1 cellular context compared by ENCODE assay signal in the genomic region with DNA sequence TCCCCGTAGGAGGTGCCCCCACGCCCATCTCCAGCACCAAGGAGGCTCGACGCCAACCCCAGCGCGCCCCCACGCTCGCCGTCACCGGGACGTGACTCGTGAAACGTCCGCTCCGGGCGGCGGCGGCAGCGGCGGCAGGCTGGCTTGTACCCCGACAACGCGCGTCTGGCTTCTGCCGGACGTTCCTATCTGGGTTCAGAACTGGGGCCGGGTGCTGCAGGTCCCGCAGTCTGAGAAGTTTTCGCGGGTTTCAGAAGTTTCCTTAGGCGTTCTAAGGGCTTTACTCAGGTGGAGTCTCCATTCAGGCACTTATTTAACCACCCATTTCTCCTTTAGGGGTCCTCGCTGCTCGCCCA.
TF ChIP-seq lines count a peak whose summit lies in the region.

No MANE protein-coding gene starts in this region.

TF ChIP-seq in GM23338, 12 proteins besides CTCF, POLR2A, EP300 and RAD21 (continued from another document):
- TF ChIP-seq, protein P1, sequence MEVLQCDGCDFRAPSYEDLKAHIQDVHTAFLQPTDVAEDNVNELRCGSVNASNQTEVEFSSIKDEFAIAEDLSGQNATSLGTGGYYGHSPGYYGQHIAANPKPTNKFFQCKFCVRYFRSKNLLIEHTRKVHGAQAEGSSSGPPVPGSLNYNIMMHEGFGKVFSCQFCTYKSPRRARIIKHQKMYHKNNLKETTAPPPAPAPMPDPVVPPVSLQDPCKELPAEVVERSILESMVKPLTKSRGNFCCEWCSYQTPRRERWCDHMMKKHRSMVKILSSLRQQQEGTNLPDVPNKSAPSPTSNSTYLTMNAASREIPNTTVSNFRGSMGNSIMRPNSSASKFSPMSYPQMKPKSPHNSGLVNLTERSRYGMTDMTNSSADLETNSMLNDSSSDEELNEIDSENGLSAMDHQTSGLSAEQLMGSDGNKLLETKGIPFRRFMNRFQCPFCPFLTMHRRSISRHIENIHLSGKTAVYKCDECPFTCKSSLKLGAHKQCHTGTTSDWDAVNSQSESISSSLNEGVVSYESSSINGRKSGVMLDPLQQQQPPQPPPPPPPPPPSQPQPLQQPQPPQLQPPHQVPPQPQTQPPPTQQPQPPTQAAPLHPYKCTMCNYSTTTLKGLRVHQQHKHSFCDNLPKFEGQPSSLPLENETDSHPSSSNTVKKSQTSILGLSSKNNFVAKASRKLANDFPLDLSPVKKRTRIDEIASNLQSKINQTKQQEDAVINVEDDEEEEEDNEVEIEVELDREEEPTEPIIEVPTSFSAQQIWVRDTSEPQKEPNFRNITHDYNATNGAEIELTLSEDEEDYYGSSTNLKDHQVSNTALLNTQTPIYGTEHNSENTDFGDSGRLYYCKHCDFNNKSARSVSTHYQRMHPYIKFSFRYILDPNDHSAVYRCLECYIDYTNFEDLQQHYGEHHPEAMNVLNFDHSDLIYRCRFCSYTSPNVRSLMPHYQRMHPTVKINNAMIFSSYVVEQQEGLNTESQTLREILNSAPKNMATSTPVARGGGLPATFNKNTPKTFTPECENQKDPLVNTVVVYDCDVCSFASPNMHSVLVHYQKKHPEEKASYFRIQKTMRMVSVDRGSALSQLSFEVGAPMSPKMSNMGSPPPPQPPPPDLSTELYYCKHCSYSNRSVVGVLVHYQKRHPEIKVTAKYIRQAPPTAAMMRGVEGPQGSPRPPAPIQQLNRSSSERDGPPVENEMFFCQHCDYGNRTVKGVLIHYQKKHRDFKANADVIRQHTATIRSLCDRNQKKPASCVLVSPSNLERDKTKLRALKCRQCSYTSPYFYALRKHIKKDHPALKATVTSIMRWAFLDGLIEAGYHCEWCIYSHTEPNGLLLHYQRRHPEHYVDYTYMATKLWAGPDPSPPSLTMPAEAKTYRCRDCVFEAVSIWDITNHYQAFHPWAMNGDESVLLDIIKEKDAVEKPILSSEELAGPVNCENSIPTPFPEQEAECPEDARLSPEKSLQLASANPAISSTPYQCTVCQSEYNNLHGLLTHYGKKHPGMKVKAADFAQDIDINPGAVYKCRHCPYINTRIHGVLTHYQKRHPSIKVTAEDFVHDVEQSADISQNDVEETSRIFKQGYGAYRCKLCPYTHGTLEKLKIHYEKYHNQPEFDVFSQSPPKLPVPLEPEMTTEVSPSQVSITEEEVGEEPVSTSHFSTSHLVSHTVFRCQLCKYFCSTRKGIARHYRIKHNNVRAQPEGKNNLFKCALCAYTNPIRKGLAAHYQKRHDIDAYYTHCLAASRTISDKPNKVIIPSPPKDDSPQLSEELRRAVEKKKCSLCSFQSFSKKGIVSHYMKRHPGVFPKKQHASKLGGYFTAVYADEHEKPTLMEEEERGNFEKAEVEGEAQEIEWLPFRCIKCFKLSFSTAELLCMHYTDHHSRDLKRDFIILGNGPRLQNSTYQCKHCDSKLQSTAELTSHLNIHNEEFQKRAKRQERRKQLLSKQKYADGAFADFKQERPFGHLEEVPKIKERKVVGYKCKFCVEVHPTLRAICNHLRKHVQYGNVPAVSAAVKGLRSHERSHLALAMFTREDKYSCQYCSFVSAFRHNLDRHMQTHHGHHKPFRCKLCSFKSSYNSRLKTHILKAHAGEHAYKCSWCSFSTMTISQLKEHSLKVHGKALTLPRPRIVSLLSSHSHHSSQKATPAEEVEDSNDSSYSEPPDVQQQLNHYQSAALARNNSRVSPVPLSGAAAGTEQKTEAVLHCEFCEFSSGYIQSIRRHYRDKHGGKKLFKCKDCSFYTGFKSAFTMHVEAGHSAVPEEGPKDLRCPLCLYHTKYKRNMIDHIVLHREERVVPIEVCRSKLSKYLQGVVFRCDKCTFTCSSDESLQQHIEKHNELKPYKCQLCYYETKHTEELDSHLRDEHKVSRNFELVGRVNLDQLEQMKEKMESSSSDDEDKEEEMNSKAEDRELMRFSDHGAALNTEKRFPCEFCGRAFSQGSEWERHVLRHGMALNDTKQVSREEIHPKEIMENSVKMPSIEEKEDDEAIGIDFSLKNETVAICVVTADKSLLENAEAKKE (CRISPR knock-in tag; IDR thresholded peaks at IDR 0.05), result no peak
- TF ChIP-seq JUNB (IDR thresholded peaks at IDR 0.05; ENCODE audit: unreplicated experiment), result no peak
- no peak for TF ChIP-seq EZH2 (IDR thresholded peaks at IDR 0.05; ENCODE audit: low read depth, unreplicated experiment)
- TF ChIP-seq, protein P2, sequence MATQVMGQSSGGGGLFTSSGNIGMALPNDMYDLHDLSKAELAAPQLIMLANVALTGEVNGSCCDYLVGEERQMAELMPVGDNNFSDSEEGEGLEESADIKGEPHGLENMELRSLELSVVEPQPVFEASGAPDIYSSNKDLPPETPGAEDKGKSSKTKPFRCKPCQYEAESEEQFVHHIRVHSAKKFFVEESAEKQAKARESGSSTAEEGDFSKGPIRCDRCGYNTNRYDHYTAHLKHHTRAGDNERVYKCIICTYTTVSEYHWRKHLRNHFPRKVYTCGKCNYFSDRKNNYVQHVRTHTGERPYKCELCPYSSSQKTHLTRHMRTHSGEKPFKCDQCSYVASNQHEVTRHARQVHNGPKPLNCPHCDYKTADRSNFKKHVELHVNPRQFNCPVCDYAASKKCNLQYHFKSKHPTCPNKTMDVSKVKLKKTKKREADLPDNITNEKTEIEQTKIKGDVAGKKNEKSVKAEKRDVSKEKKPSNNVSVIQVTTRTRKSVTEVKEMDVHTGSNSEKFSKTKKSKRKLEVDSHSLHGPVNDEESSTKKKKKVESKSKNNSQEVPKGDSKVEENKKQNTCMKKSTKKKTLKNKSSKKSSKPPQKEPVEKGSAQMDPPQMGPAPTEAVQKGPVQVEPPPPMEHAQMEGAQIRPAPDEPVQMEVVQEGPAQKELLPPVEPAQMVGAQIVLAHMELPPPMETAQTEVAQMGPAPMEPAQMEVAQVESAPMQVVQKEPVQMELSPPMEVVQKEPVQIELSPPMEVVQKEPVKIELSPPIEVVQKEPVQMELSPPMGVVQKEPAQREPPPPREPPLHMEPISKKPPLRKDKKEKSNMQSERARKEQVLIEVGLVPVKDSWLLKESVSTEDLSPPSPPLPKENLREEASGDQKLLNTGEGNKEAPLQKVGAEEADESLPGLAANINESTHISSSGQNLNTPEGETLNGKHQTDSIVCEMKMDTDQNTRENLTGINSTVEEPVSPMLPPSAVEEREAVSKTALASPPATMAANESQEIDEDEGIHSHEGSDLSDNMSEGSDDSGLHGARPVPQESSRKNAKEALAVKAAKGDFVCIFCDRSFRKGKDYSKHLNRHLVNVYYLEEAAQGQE (IDR thresholded peaks at IDR 0.05; ENCODE audit: unreplicated experiment), result no peak
- TF ChIP-seq STAT1 (IDR thresholded peaks at IDR 0.05; ENCODE audit: unreplicated experiment), result no peak
- no peak for TF ChIP-seq CREB1 (CRISPR knock-in tag; IDR thresholded peaks at IDR 0.05; ENCODE audit: low read depth)
- TF ChIP-seq, protein P3, sequence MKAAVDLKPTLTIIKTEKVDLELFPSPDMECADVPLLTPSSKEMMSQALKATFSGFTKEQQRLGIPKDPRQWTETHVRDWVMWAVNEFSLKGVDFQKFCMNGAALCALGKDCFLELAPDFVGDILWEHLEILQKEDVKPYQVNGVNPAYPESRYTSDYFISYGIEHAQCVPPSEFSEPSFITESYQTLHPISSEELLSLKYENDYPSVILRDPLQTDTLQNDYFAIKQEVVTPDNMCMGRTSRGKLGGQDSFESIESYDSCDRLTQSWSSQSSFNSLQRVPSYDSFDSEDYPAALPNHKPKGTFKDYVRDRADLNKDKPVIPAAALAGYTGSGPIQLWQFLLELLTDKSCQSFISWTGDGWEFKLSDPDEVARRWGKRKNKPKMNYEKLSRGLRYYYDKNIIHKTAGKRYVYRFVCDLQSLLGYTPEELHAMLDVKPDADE (IDR thresholded peaks at IDR 0.05), result no peak
- no peak for TF ChIP-seq ZNF331 (CRISPR knock-in tag; IDR thresholded peaks at IDR 0.05; ENCODE audit: low read depth)
- no peak for TF ChIP-seq NANOG (IDR thresholded peaks at IDR 0.05; ENCODE audit: borderline replicate concordance)
- no peak for TF ChIP-seq ZNF114 (CRISPR knock-in tag; IDR thresholded peaks at IDR 0.05)
- TF ChIP-seq EZH2phosphoT487 (IDR thresholded peaks at IDR 0.05; ENCODE audit: unreplicated experiment), result no peak
